In genomic region chr9:132312873-132313272, GRCh38 we compare ENCODE assay signal across 20 cellular contexts. TPM values are rescaled to one million over a fixed set of nuclear protein-coding genes. Genes with fewer than 3 reads are reported as not detected.
DNase-seq lines count a peak whose midpoint lies in the region; ATAC-seq and TF ChIP-seq lines count a peak whose summit lies in the region.
"Had no signal": no experiment of that assay in that cellular context is flagged by ENCODE, and none has a peak within 500 bp of the region (broad histone marks: within the 10 kb centered on the region; RNA-seq: fewer than 3 reads in every experiment).

No MANE protein-coding gene starts in this region.

- H3K4me3 ChIP-seq in fibroblast of villous mesenchyme (ENCODE audit: low read depth, low read length) (no peak overlapping the region), esophagus squamous epithelium (no peak overlapping the region)
- H3K4me3 ChIP-seq: BLaER1, lung, suprapubic skin had no signal

- no peaks in the 10 kb centered on the region for H3K9me3 ChIP-seq in esophagus squamous epithelium
- H3K9me3 ChIP-seq: suprapubic skin had no signal

- TF ChIP-seq POLR2A in esophagus squamous epithelium (IDR thresholded peaks at IDR 0.05): no peak

- H3K4me1 Mint-ChIP-seq in natural killer cell: peaks cover 30 to 40% of the 10 kb centered on the region in 2 donors
- peaks cover 5 to 16% of the 10 kb centered on the region in 2 donors for H3K4me1 Mint-ChIP-seq in natural killer cell treated with Interleukin-12 subunit alpha and Interleukin-12 subunit beta and Interleukin-15 and Interleukin-18, amount 100 ng/mL, for 72 hours (ENCODE audit: low read depth in 2 of 2)
- peaks cover 15% of the 10 kb centered on the region for H3K4me1 Mint-ChIP-seq in activated T-helper 1 cell treated with anti-CD3 and anti-CD28 coated beads, Interleukin-12 subunit alpha, Interleukin-12 subunit beta, Interleukin-2, Interleukin-4 antibody, amounts not matched to agents 30 ng/mL and 10 ng/mL and 1 ng/mL, durations not matched to agents 14 hours and 24 hours and 36 hours (ENCODE audit: low read depth)
- H3K4me1 Mint-ChIP-seq in type B pancreatic cell (ENCODE audit: unreplicated experiment): no peaks in the 10 kb centered on the region

- 84 to 89% methylated on average over 2 of the region's 2 CpGs for WGBS in esophagus squamous epithelium, 2 donors

- ATAC-seq in natural killer cell: no peak
- no peak for ATAC-seq in natural killer cell treated with Interleukin-12 subunit alpha and Interleukin-12 subunit beta and Interleukin-15 and Interleukin-18, amount 100 ng/mL, for 72 hours
- ATAC-seq: activated T-cell treated with anti-CD3 and anti-CD28 coated beads, Interleukin-2, amount 50 U/mL, for 4 hours; Right ventricle myocardium inferior had no signal

- DNase-seq in natural killer cell (no peak), fibroblast of villous mesenchyme (ENCODE audit: low read depth) (no peak), type B pancreatic cell (ENCODE audit: extremely low spot score, unreplicated experiment) (no peak), GM19240 (ENCODE audit: insufficient read length, low spot score) (no peak), SIG-M5 treated with dmso at 0.1 percent for 504 hours (lab: John Stamatoyannopoulos, UW; ENCODE audit: unreplicated experiment) (no peak), esophagus squamous epithelium (lab: John Stamatoyannopoulos, UW) (no peak)
- DNase-seq in natural killer cell treated with Interleukin-12 subunit alpha and Interleukin-12 subunit beta and Interleukin-15 and Interleukin-18, amount 100 ng/mL, for 72 hours (ENCODE audit: low spot score): no peak
- no peak for DNase-seq in activated T-helper 1 cell treated with anti-CD3 and anti-CD28 coated beads, Interleukin-12 subunit alpha, Interleukin-12 subunit beta, Interleukin-2, Interleukin-4 antibody, amounts not matched to agents 30 ng/mL and 10 ng/mL and 1 ng/mL, durations not matched to agents 14 hours and 24 hours and 36 hours (ENCODE audit: low spot score)
- DNase-seq: activated CD4-positive, alpha-beta T cell treated with anti-CD3 and anti-CD28 coated beads, Interleukin-2, amount 10 ng/mL, durations not matched to agents 24 days and 14 days; activated T-cell treated with anti-CD3 and anti-CD28 coated beads, Interleukin-2, amount 50 U/mL, for 4 hours; amygdala; dermis blood vessel endothelial cell; DMS79; NCI-H187 treated with DMSO at 0.1 percent for 48 hours; NCI-H748 treated with DMSO at 0.1 percent for 48 hours; nucleus accumbens had no signal

- H3K4me3 Mint-ChIP-seq in natural killer cell (no peak overlapping the region), type B pancreatic cell (no peak overlapping the region)
- no peak overlapping the region for H3K4me3 Mint-ChIP-seq in natural killer cell treated with Interleukin-12 subunit alpha and Interleukin-12 subunit beta and Interleukin-15 and Interleukin-18, amount 100 ng/mL, for 72 hours
- no peak overlapping the region for H3K4me3 Mint-ChIP-seq in activated T-helper 1 cell treated with anti-CD3 and anti-CD28 coated beads, Interleukin-12 subunit alpha, Interleukin-12 subunit beta, Interleukin-2, Interleukin-4 antibody, amounts not matched to agents 30 ng/mL and 10 ng/mL and 1 ng/mL, durations not matched to agents 14 hours and 24 hours and 36 hours
- H3K4me3 Mint-ChIP-seq: activated CD4-positive, alpha-beta T cell treated with anti-CD3 and anti-CD28 coated beads, Interleukin-2, amount 10 ng/mL, durations not matched to agents 24 days and 14 days; activated T-cell treated with anti-CD3 and anti-CD28 coated beads, Interleukin-2, amount 50 U/mL, for 4 hours had no signal

- H3K27ac ChIP-seq in esophagus squamous epithelium: no peak overlapping the region
- H3K27ac ChIP-seq: BLaER1, suprapubic skin had no signal

- intact Hi-C loops in natural killer cell (cut with micrococcal nuclease): no loop called here
- intact Hi-C loops in activated T-helper 1 cell treated with anti-CD3 and anti-CD28 coated beads, Interleukin-12 subunit alpha, Interleukin-12 subunit beta, Interleukin-2, Interleukin-4 antibody, amounts not matched to agents 30 ng/mL and 10 ng/mL and 1 ng/mL, durations not matched to agents 14 hours and 24 hours and 36 hours (cut with micrococcal nuclease): no loop called here
- intact Hi-C loops in esophagus squamous epithelium (cut with DNase I): no loop called here

- H3K9me3 Mint-ChIP-seq in natural killer cell (no peaks in the 10 kb centered on the region), type B pancreatic cell (no peaks in the 10 kb centered on the region)
- H3K9me3 Mint-ChIP-seq in natural killer cell treated with Interleukin-12 subunit alpha and Interleukin-12 subunit beta and Interleukin-15 and Interleukin-18, amount 100 ng/mL, for 72 hours: no peaks in the 10 kb centered on the region
- no peaks in the 10 kb centered on the region for H3K9me3 Mint-ChIP-seq in activated T-helper 1 cell treated with anti-CD3 and anti-CD28 coated beads, Interleukin-12 subunit alpha, Interleukin-12 subunit beta, Interleukin-2, Interleukin-4 antibody, amounts not matched to agents 30 ng/mL and 10 ng/mL and 1 ng/mL, durations not matched to agents 14 hours and 24 hours and 36 hours
- H3K9me3 Mint-ChIP-seq: activated CD4-positive, alpha-beta T cell treated with anti-CD3 and anti-CD28 coated beads, Interleukin-2, amount 10 ng/mL, durations not matched to agents 24 days and 14 days; activated T-cell treated with anti-CD3 and anti-CD28 coated beads, Interleukin-2, amount 50 U/mL, for 4 hours had no signal

- H3K36me3 ChIP-seq in esophagus squamous epithelium: peaks cover 7 to 90% (median 33%) of the 10 kb centered on the region in 3 donors

- no peaks in the 10 kb centered on the region for H3K4me1 ChIP-seq in esophagus squamous epithelium
- H3K4me1 ChIP-seq: BLaER1, suprapubic skin had no signal

- H3K36me3 Mint-ChIP-seq in natural killer cell (peaks cover 16% of the 10 kb centered on the region), type B pancreatic cell (peaks cover 32% of the 10 kb centered on the region)
- peaks cover 22% of the 10 kb centered on the region for H3K36me3 Mint-ChIP-seq in natural killer cell treated with Interleukin-12 subunit alpha and Interleukin-12 subunit beta and Interleukin-15 and Interleukin-18, amount 100 ng/mL, for 72 hours
- H3K36me3 Mint-ChIP-seq in activated T-helper 1 cell treated with anti-CD3 and anti-CD28 coated beads, Interleukin-12 subunit alpha, Interleukin-12 subunit beta, Interleukin-2, Interleukin-4 antibody, amounts not matched to agents 30 ng/mL and 10 ng/mL and 1 ng/mL, durations not matched to agents 14 hours and 24 hours and 36 hours (ENCODE audit: low read depth): peaks cover 43% of the 10 kb centered on the region

- H3K27me3 Mint-ChIP-seq in natural killer cell (ENCODE audit: low read depth in 2 of 2): no peaks in the 10 kb centered on the region
- no peaks in the 10 kb centered on the region for H3K27me3 Mint-ChIP-seq in natural killer cell treated with Interleukin-12 subunit alpha and Interleukin-12 subunit beta and Interleukin-15 and Interleukin-18, amount 100 ng/mL, for 72 hours
- H3K27me3 Mint-ChIP-seq in activated T-helper 1 cell treated with anti-CD3 and anti-CD28 coated beads, Interleukin-12 subunit alpha, Interleukin-12 subunit beta, Interleukin-2, Interleukin-4 antibody, amounts not matched to agents 30 ng/mL and 10 ng/mL and 1 ng/mL, durations not matched to agents 14 hours and 24 hours and 36 hours (ENCODE audit: insufficient read depth): no peaks in the 10 kb centered on the region
- H3K27me3 Mint-ChIP-seq in type B pancreatic cell: no peaks in the 10 kb centered on the region
- H3K27me3 Mint-ChIP-seq: activated CD4-positive, alpha-beta T cell treated with anti-CD3 and anti-CD28 coated beads, Interleukin-2, amount 10 ng/mL, durations not matched to agents 24 days and 14 days had no signal

- H3K27ac Mint-ChIP-seq in natural killer cell (peak overlapping the region; percentile 37 to 45), type B pancreatic cell (no peak overlapping the region)
- H3K27ac Mint-ChIP-seq in natural killer cell treated with Interleukin-12 subunit alpha and Interleukin-12 subunit beta and Interleukin-15 and Interleukin-18, amount 100 ng/mL, for 72 hours: peak overlapping the region in 1 of 2 donors; percentile 16
- peak overlapping the region; percentile 1 for H3K27ac Mint-ChIP-seq in activated T-helper 1 cell treated with anti-CD3 and anti-CD28 coated beads, Interleukin-12 subunit alpha, Interleukin-12 subunit beta, Interleukin-2, Interleukin-4 antibody, amounts not matched to agents 30 ng/mL and 10 ng/mL and 1 ng/mL, durations not matched to agents 14 hours and 24 hours and 36 hours
- H3K27ac Mint-ChIP-seq: activated CD4-positive, alpha-beta T cell treated with anti-CD3 and anti-CD28 coated beads, Interleukin-2, amount 10 ng/mL, durations not matched to agents 24 days and 14 days had no signal

- no peaks in the 10 kb centered on the region for H3K27me3 ChIP-seq in esophagus squamous epithelium
- H3K27me3 ChIP-seq: BLaER1, suprapubic skin had no signal

- TF ChIP-seq CTCF in natural killer cell (IDR thresholded peaks at IDR 0.05) (no peak), fibroblast of villous mesenchyme (IDR thresholded peaks at IDR 0.05; ENCODE audit: insufficient read depth, low read depth, low read length) (peak; percentile 31), type B pancreatic cell (conservative IDR thresholded peaks at IDR 0.05) (peak; percentile 55), esophagus squamous epithelium (IDR thresholded peaks at IDR 0.05) (no peak)

RNA-seq across cellular contexts. Expression of gene SETX, which starts 41.9 kb away (rescaled TPM):
- total RNA-seq in natural killer cell (100 to 1,000 TPM in 1 of 3 donors, 10 to 100 TPM in 2; 85.3 to 109 (median 97.7) TPM), fibroblast of villous mesenchyme (77.6 and 89.8 TPM in 2 replicates), type B pancreatic cell (ENCODE audit: low replicate concordance) (34.7 and 43.3 TPM in 2 replicates), esophagus squamous epithelium (10 to 100 TPM; 22.4 to 56.3 (median 33.0) TPM)
- 10 to 100 TPM; 66.1 to 67.4 TPM for total RNA-seq in natural killer cell treated with Interleukin-12 subunit alpha and Interleukin-12 subunit beta and Interleukin-15 and Interleukin-18, amount 100 ng/mL, for 72 hours
- total RNA-seq in activated T-helper 1 cell treated with anti-CD3 and anti-CD28 coated beads, Interleukin-12 subunit alpha, Interleukin-12 subunit beta, Interleukin-2, Interleukin-4 antibody, amounts not matched to agents 30 ng/mL and 10 ng/mL and 1 ng/mL, durations not matched to agents 14 hours and 24 hours and 36 hours: 47.4 and 49.6 TPM in 2 replicates

Comparison
In these comparisons a context has a peak if more than half of its experiments do, and no peak if none do; other contexts are left out.
1. CTCF ChIP-seq: peak in fibroblast of villous mesenchyme (single experiment) and type B pancreatic cell (single experiment); none in natural killer cell (single experiment) and esophagus squamous epithelium (0 of 6).